In the genomic region with DNA sequence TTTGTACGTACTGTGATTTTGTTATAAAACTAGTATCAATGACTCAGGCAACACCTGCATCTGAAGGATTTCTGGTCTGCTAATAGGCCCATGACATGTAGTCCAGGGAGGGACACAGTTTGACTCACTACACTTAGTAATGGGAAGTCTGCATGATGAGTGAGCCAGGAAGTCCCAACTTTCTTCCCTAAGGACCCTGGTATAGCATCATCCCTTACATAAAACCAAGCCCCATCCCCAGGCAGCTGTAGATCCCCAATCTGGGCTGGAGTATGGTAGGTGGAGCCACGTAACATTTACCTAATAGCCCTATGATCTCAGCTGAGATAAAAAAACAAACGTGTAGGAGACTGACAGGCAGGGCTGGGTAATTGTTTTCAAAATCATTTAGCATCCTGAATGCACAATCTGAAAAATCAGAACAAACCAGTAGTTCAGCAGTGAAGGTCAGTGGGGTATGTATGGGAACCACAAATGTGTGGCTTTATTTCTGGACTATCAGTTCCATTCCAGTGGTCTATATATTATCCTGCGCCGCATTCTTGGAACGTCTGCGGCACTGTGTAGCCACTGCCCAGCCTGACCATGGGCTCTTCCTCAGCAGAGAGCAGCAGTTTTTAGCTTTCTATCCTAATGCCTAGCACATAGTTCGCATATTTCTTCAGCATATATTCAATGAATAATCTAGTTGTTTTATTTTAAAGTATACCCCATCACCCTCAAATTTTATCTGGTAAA, we compare ENCODE assay signal across 22 cellular contexts. TPM values are rescaled to one million over a fixed set of nuclear protein-coding genes. Genes with fewer than 3 reads are reported as not detected.
DNase-seq lines count a peak whose midpoint lies in the region; ATAC-seq and TF ChIP-seq lines count a peak whose summit lies in the region.
"Had no signal": no experiment of that assay in that cellular context is flagged by ENCODE, and none has a peak within 500 bp of the region (broad histone marks: within the 10 kb centered on the region; RNA-seq: fewer than 3 reads in every experiment).

No MANE protein-coding gene starts in this region.

- TF ChIP-seq EP300 in gastroesophageal sphincter (IDR thresholded peaks at IDR 0.05): no peak

- H3K27me3 ChIP-seq in gastroesophageal sphincter (no peaks in the 10 kb centered on the region), vagina (no peaks in the 10 kb centered on the region)
- H3K27me3 ChIP-seq: gastrocnemius medialis had no signal

- H3K4me1 ChIP-seq in gastroesophageal sphincter (peaks cover 0 to 11% (median 0%) of the 10 kb centered on the region in 3 donors), vagina (no peaks in the 10 kb centered on the region)

- ATAC-seq in gastroesophageal sphincter: peak; percentile 40
- ATAC-seq in HG02610 (IDR thresholded peaks at IDR 0.05; ENCODE audit: unreplicated experiment): no peak
- ATAC-seq: naive thymus-derived CD8-positive, alpha-beta T cell; right cardiac atrium had no signal

- no peak for TF ChIP-seq CTCF in HFF-Myc (IDR thresholded peaks at IDR 0.05; ENCODE audit: low read depth, low read length, missing control alignments)
- TF ChIP-seq CTCF in gastroesophageal sphincter (IDR thresholded peaks at IDR 0.05): no peak
- no peak for TF ChIP-seq CTCF in vagina (IDR thresholded peaks at IDR 0.05)

- H3K4me3 ChIP-seq in HFF-Myc (replicated peaks; ENCODE audit: low read depth, low read length) (no peak overlapping the region), gastroesophageal sphincter (no peak overlapping the region), vagina (no peak overlapping the region)
- H3K4me3 ChIP-seq: gastrocnemius medialis had no signal

- WGBS in gastroesophageal sphincter (ENCODE audit: low coverage in 1 of 2), 2 donors: 68 to 85% methylated on average over 7 of the region's 8 CpGs

- H3K27ac ChIP-seq in gastroesophageal sphincter (no peak overlapping the region), vagina (no peak overlapping the region)
- H3K27ac ChIP-seq: gastrocnemius medialis, RWPE1 had no signal

- intact Hi-C loops in vagina (cut with DNase I): no loop called here

- DNase-seq in HFF-Myc (ENCODE audit: extremely low read depth, low read depth) (peak; percentile 5), astrocyte of the hippocampus (ENCODE audit: low read depth, low spot score) (peak; percentile 33), renal cortical epithelial cell (ENCODE audit: low read depth) (peak; percentile 50), NCI-H82 (lab: John Stamatoyannopoulos, UW) (no peak), vagina (ENCODE audit: extremely low spot score in 2 of 2) (no peak), NCI-H526 treated with DMSO at 0.1 percent for 48 hours (lab: John Stamatoyannopoulos, UW) (no peak)
- DNase-seq: ACHN; activated CD4-positive, alpha-beta memory T cell treated with anti-CD3 and anti-CD28 coated beads, Interleukin-2, amount 10 ng/mL, durations not matched to agents 7 days and 5 days; activated gamma-delta T cell treated with Interleukin-2 at 50 U/mL for 16 hours; activated T-cell treated with anti-CD3 and anti-CD28 coated beads for 4 hours; caudate nucleus; erythroblast; gastrocnemius medialis; H9; naive thymus-derived CD8-positive, alpha-beta T cell; NCI-H510A; right cardiac atrium; T1000 had no signal

- H3K36me3 ChIP-seq in gastroesophageal sphincter (no peaks in the 10 kb centered on the region), vagina (no peaks in the 10 kb centered on the region)
- H3K36me3 ChIP-seq: gastrocnemius medialis had no signal

- H3K9me3 ChIP-seq in gastroesophageal sphincter (no peaks in the 10 kb centered on the region), vagina (no peaks in the 10 kb centered on the region)
- H3K9me3 ChIP-seq: gastrocnemius medialis had no signal

- TF ChIP-seq POLR2A in gastroesophageal sphincter (IDR thresholded peaks at IDR 0.05): no peak
- no peak for TF ChIP-seq POLR2A in vagina (IDR thresholded peaks at IDR 0.05)

RNA-seq across cellular contexts. Expression of a gene that starts 33.5 kb away (rescaled TPM):
- total RNA-seq in gastroesophageal sphincter: 10 to 100 TPM; 27.4 to 66.6 (median 43.4) TPM
- 40.8 and 54.0 TPM in 2 replicates for total RNA-seq in renal cortical epithelial cell
- total RNA-seq in vagina: 53.0 TPM
- total RNA-seq: MCF 10A had no signal

Comparison
In these comparisons a context has a peak if more than half of its experiments do, and no peak if none do; other contexts are left out.
1. DNase-seq: peak in HFF-Myc (single experiment), astrocyte of the hippocampus (single experiment) and renal cortical epithelial cell (single experiment); none in NCI-H82 (single experiment), vagina (0 of 2) and NCI-H526 treated with DMSO at 0.1 percent for 48 hours (single experiment).